ENCODE assay signal across 1 cellular context in genomic region chr6:134840086-134840485, GRCh38.
TF ChIP-seq lines count a peak whose summit lies in the region.

No MANE protein-coding gene starts in this region.

TF ChIP-seq in IMR-90, 13 proteins besides CTCF, POLR2A, EP300 and RAD21 (continued from another document):
- TF ChIP-seq MAZ (IDR thresholded peaks at IDR 0.05; ENCODE audit: borderline replicate concordance, low read depth, low read length) (no peak), USF2 (IDR thresholded peaks at IDR 0.05; ENCODE audit: low read depth, low read length) (no peak), RCOR1 (IDR thresholded peaks at IDR 0.05; ENCODE audit: insufficient replicate concordance, low read length) (no peak), CHD1 (IDR thresholded peaks at IDR 0.05; ENCODE audit: low read depth, low read length) (no peak)
